8 cellular contexts compared by ENCODE assay signal in the genomic region with DNA sequence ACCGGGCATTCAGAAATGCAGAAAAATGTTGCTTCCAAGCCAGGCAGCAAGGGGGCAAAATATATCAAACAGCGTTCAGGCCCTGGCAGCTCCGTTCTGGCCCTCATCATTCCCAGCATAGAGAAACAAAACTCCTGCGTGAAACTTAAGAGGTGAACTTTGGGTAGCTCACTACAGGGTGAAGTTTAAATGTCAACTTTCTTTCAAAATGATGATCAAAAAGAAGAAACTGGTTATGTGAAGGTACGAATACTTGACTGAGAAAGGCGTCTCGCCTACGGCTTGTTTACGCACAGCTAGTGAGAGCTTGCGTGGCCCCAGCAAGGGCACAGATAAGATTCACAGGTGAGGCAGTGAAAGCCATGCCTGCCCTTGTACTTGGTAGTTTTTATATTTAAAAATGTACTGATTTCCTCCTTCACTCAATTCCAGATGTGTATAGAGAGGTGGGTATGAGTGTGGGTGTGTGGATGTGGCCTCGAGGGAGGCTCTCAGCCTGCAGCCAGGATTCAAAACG.
DNase-seq lines count a peak whose midpoint lies in the region; ATAC-seq and TF ChIP-seq lines count a peak whose summit lies in the region.

No MANE protein-coding gene starts in this region.

- no peak overlapping the region; a peak in 1 of 22 replicates for H3K9ac ChIP-seq in BLaER1 treated with 17β-estradiol and CSF1 and Interleukin-3, amounts not matched to agents 10 nM and 100 nM
- peak overlapping the region; percentile 71 for H3K9ac ChIP-seq in Karpas-422 (ENCODE audit: low read length)

- H3K36me3 ChIP-seq in BLaER1 treated with 17β-estradiol and CSF1 and Interleukin-3, amounts not matched to agents 10 nM and 100 nM, result peaks cover 0 to 14% (median 6%) of the 10 kb centered on the region in 11 experiments; a peak in 7 of 22 replicates
- H3K36me3 ChIP-seq in Karpas-422 (ENCODE audit: insufficient read depth, low read length), result 0 out of 2 replicates have a peak, but pooled peaks cover under 1% of the 10 kb centered on the region

- H3K27me3 ChIP-seq in BLaER1 treated with 17β-estradiol and CSF1 and Interleukin-3, amounts not matched to agents 10 nM and 100 nM, result peaks cover 0 to 58% (median 16%) of the 10 kb centered on the region in 11 experiments; a peak in 16 of 22 replicates
- H3K27me3 ChIP-seq in Karpas-422 (ENCODE audit: low read length), result no peaks in the 10 kb centered on the region

- no peaks in the 10 kb centered on the region for H3K9me2 ChIP-seq in Karpas-422 (replicated peaks; ENCODE audit: insufficient read depth, low read length)

- peaks cover 2% of the 10 kb centered on the region for H3K36me3 Mint-ChIP-seq in activated naive CD8-positive, alpha-beta T cell
- H3K36me3 Mint-ChIP-seq in stimulated activated effector memory CD8-positive, alpha-beta T cell treated with anti-CD3 and anti-CD28 coated beads, Interleukin-12 subunit alpha, Interleukin-12 subunit beta, amount 100 ng/mL, for 72 hours, result peaks cover 37% of the 10 kb centered on the region

- peaks cover 20% of the 10 kb centered on the region; the same call in 1 of the 2 replicates for H3K79me2 ChIP-seq in Karpas-422 (ENCODE audit: low read length)

- no peaks in the 10 kb centered on the region for H3K9me3 ChIP-seq in BLaER1 treated with 17β-estradiol and CSF1 and Interleukin-3, amounts not matched to agents 10 nM and 100 nM (replicated peaks in 1 of 11)
- no peaks in the 10 kb centered on the region for H3K9me3 ChIP-seq in Karpas-422 (ENCODE audit: low read length)

- H3K4me2 ChIP-seq in BLaER1 treated with 17β-estradiol and CSF1 and Interleukin-3, amounts not matched to agents 10 nM and 100 nM, result peak overlapping the region; percentile 70 to 94 (median 83)
- H3K4me2 ChIP-seq in Karpas-422 (ENCODE audit: low read depth, low read length, poor library complexity, severe bottlenecking), result peak overlapping the region; percentile 85

- peaks cover 12 to 59% (median 39%) of the 10 kb centered on the region in 11 experiments; a peak in 16 of 22 replicates for H4K20me1 ChIP-seq in BLaER1 treated with 17β-estradiol and CSF1 and Interleukin-3, amounts not matched to agents 10 nM and 100 nM
- H4K20me1 ChIP-seq in Karpas-422 (ENCODE audit: insufficient read depth, low read depth, low read length), result no peaks in the 10 kb centered on the region

- peak; percentile 74 for DNase-seq in Karpas-422
- DNase-seq in stimulated activated effector memory CD8-positive, alpha-beta T cell treated with anti-CD3 and anti-CD28 coated beads, Interleukin-12 subunit alpha, Interleukin-12 subunit beta, amount 100 ng/mL, for 72 hours (ENCODE audit: low spot score in 2 of 2), result peak in 1 of 2 donors; percentile 68
- no peak for DNase-seq in retina
- DNase-seq in NCI-H2029 treated with DMSO at 0.1 percent for 48 hours (lab: John Stamatoyannopoulos, UW), result no peak

- peak overlapping the region; percentile 99 for H3K27ac Mint-ChIP-seq in activated naive CD8-positive, alpha-beta T cell
- peak overlapping the region; percentile 96 for H3K27ac Mint-ChIP-seq in stimulated activated effector memory CD8-positive, alpha-beta T cell treated with anti-CD3 and anti-CD28 coated beads, Interleukin-12 subunit alpha, Interleukin-12 subunit beta, amount 100 ng/mL, for 72 hours

- no peaks in the 10 kb centered on the region for H3K27me3 Mint-ChIP-seq in activated naive CD8-positive, alpha-beta T cell

- no peak overlapping the region for H3K4me3 ChIP-seq in BLaER1 treated with 17β-estradiol and CSF1 and Interleukin-3, amounts not matched to agents 10 nM and 100 nM
- peak overlapping the region; percentile 55 for H3K4me3 ChIP-seq in Karpas-422 (ENCODE audit: low read length)

- H3K9me3 Mint-ChIP-seq in activated naive CD8-positive, alpha-beta T cell (ENCODE audit: low read depth), result no peaks in the 10 kb centered on the region
- no peaks in the 10 kb centered on the region for H3K9me3 Mint-ChIP-seq in stimulated activated effector memory CD8-positive, alpha-beta T cell treated with anti-CD3 and anti-CD28 coated beads, Interleukin-12 subunit alpha, Interleukin-12 subunit beta, amount 100 ng/mL, for 72 hours

- H3K4me3 Mint-ChIP-seq in activated naive CD8-positive, alpha-beta T cell, result peak overlapping the region; percentile 85
- peak overlapping the region; percentile 69 for H3K4me3 Mint-ChIP-seq in stimulated activated effector memory CD8-positive, alpha-beta T cell treated with anti-CD3 and anti-CD28 coated beads, Interleukin-12 subunit alpha, Interleukin-12 subunit beta, amount 100 ng/mL, for 72 hours

- ATAC-seq in GM21529 (IDR thresholded peaks at IDR 0.05; ENCODE audit: unreplicated experiment) (peak; percentile 48), SK-N-SH treated with all-trans-retinoic acid at 6 μM for 48 hours (no peak)
- peak; percentile 77 for ATAC-seq in stimulated activated effector memory CD8-positive, alpha-beta T cell treated with anti-CD3 and anti-CD28 coated beads, Interleukin-12 subunit alpha, Interleukin-12 subunit beta, amount 100 ng/mL, for 72 hours

- H3K4me1 ChIP-seq in BLaER1 treated with 17β-estradiol and CSF1 and Interleukin-3, amounts not matched to agents 10 nM and 100 nM, result peaks cover 23 to 50% (median 34%) of the 10 kb centered on the region in 10 experiments
- H3K4me1 ChIP-seq in Karpas-422 (ENCODE audit: low read length), result peaks cover 40% of the 10 kb centered on the region

- peaks cover 60% of the 10 kb centered on the region for H3K4me1 Mint-ChIP-seq in activated naive CD8-positive, alpha-beta T cell (ENCODE audit: low read depth)
- H3K4me1 Mint-ChIP-seq in stimulated activated effector memory CD8-positive, alpha-beta T cell treated with anti-CD3 and anti-CD28 coated beads, Interleukin-12 subunit alpha, Interleukin-12 subunit beta, amount 100 ng/mL, for 72 hours, result peaks cover 65% of the 10 kb centered on the region

- H3K27ac ChIP-seq in BLaER1 treated with 17β-estradiol and CSF1 and Interleukin-3, amounts not matched to agents 10 nM and 100 nM, result no peak overlapping the region
- peak overlapping the region; percentile 96 for H3K27ac ChIP-seq in Karpas-422 (ENCODE audit: low read length)

- H2AFZ ChIP-seq in Karpas-422 (ENCODE audit: low read length), result peak overlapping the region; percentile 29; the same call in 1 of the 2 replicates

TF ChIP-seq in SK-N-SH treated with all-trans-retinoic acid at 6 μM for 48 hours, 23 proteins besides CTCF, POLR2A, EP300 and RAD21:
- TF ChIP-seq, protein P1, sequence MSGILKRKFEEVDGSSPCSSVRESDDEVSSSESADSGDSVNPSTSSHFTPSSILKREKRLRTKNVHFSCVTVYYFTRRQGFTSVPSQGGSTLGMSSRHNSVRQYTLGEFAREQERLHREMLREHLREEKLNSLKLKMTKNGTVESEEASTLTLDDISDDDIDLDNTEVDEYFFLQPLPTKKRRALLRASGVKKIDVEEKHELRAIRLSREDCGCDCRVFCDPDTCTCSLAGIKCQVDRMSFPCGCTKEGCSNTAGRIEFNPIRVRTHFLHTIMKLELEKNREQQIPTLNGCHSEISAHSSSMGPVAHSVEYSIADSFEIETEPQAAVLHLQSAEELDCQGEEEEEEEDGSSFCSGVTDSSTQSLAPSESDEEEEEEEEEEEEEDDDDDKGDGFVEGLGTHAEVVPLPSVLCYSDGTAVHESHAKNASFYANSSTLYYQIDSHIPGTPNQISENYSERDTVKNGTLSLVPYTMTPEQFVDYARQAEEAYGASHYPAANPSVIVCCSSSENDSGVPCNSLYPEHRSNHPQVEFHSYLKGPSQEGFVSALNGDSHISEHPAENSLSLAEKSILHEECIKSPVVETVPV (CRISPR knock-in tag; IDR thresholded peaks at IDR 0.05), result no peak
- TF ChIP-seq OSR1 (CRISPR knock-in tag; IDR thresholded peaks at IDR 0.05), result no peak
- no peak for TF ChIP-seq TCF4 (CRISPR knock-in tag; IDR thresholded peaks at IDR 0.05; ENCODE audit: borderline replicate concordance)
- no peak for TF ChIP-seq CSDC2 (CRISPR knock-in tag; IDR thresholded peaks at IDR 0.05)
- no peak for TF ChIP-seq ZC3H10 (CRISPR knock-in tag; IDR thresholded peaks at IDR 0.05)
- no peak for TF ChIP-seq RARB (CRISPR knock-in tag; IDR thresholded peaks at IDR 0.05)
- no peak for TF ChIP-seq ZNF70 (CRISPR knock-in tag; IDR thresholded peaks at IDR 0.05)
- TF ChIP-seq ARNTL (CRISPR knock-in tag; IDR thresholded peaks at IDR 0.05; ENCODE audit: borderline replicate concordance, low read depth), result no peak
- TF ChIP-seq ESRRG (CRISPR knock-in tag; IDR thresholded peaks at IDR 0.05), result no peak
- no peak for TF ChIP-seq CREB5 (CRISPR knock-in tag; IDR thresholded peaks at IDR 0.05; ENCODE audit: low read depth)
- no peak for TF ChIP-seq POU6F1 (CRISPR knock-in tag; IDR thresholded peaks at IDR 0.05; ENCODE audit: borderline replicate concordance, low read depth)
- no peak for TF ChIP-seq ZFP30 (CRISPR knock-in tag; IDR thresholded peaks at IDR 0.05)
- no peak for TF ChIP-seq ZFP3 (CRISPR knock-in tag; IDR thresholded peaks at IDR 0.05)
- TF ChIP-seq PPARA (CRISPR knock-in tag; IDR thresholded peaks at IDR 0.05; ENCODE audit: borderline replicate concordance), result no peak
